Comparison of ENCODE assay signal across 1 cellular context in the genomic region with DNA sequence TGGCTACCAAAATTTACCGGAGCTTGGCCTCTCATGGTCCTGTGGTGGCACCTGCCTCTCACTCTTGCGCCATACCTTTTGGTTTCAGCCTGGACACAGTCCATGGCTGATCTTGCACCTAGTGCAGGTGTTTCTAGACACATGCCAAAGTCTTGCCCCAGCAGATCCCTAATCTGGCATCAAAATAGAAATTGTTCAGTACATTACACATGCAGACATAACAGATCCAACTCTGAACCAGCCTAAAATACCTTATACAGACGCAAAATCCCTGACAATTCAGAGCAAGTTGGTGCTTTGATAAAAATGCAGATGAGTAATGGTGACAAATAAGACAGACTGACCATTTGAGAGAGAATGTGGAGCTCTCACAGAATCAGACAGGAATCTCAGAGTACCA.
TF ChIP-seq lines count a peak whose summit lies in the region.

No MANE protein-coding gene starts in this region.

TF ChIP-seq in IMR-90, 13 proteins besides CTCF, POLR2A, EP300 and RAD21:
- no peak for TF ChIP-seq MXI1 (IDR thresholded peaks at IDR 0.05; ENCODE audit: borderline replicate concordance, low read depth, low read length)
- TF ChIP-seq CEBPB (IDR thresholded peaks at IDR 0.05; ENCODE audit: low read depth, low read length), result peak; percentile 58
- TF ChIP-seq MAFK (IDR thresholded peaks at IDR 0.05; ENCODE audit: low read depth, low read length), result no peak
